ENCODE assay signal across 16 cellular contexts in the genomic region with DNA sequence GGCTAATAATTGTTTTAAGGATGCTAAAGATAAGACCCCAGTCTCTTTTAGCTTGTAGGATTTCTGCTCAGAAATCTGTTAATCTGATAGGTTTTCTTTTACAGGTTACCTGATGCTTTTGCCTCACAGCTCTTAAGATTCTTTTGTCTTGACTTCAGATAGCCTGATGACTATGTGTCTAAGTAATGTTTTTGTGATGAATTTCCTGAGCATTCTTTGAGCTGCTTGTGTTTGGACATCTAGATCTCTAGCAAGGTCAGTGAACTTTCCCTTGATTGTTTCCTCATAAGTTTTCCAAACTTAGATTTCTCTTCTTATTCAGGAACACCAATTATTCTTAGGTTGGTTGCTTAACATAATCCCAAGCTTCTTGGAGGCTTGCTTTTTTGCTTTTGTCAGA.
A peak's percentile ranks its signal among the peaks of the same experiment; 100 is the strongest.
DNase-seq lines count a peak whose midpoint lies in the region; ATAC-seq and TF ChIP-seq lines count a peak whose summit lies in the region.
"Had no signal": no experiment of that assay in that cellular context is flagged by ENCODE, and none has a peak within 500 bp of the region (broad histone marks: within the 10 kb centered on the region; RNA-seq: fewer than 3 reads in every experiment).

No MANE protein-coding gene starts in this region.

- H3K4me3 ChIP-seq in RWPE2 (ENCODE audit: severe bottlenecking), result no peak overlapping the region
- H3K4me3 ChIP-seq in epithelial cell of esophagus (ENCODE audit: low read length), result no peak overlapping the region
- H3K4me3 ChIP-seq: GM23248 had no signal

- no peaks in the 10 kb centered on the region for H3K36me3 ChIP-seq in RWPE2 (ENCODE audit: low read depth)

- no peak overlapping the region for H3K27ac ChIP-seq in RWPE2 (ENCODE audit: poor library complexity, severe bottlenecking)
- no peak overlapping the region for H3K27ac ChIP-seq in foreskin keratinocyte
- H3K27ac ChIP-seq: GM23248 had no signal

- ATAC-seq in RWPE2 (ENCODE audit: low read depth) (0 out of 3 replicates have a peak, but pooled peaks have one; percentile 53), foreskin keratinocyte (peak; percentile 36), HG03460 (IDR thresholded peaks at IDR 0.05; ENCODE audit: unreplicated experiment) (no peak)

- H3K27me3 ChIP-seq in RWPE2 (ENCODE audit: insufficient read depth, poor library complexity, severe bottlenecking) (no peaks in the 10 kb centered on the region), foreskin keratinocyte (no peaks in the 10 kb centered on the region)

- H3K4me1 ChIP-seq in RWPE2 (ENCODE audit: insufficient read depth, poor library complexity, severe bottlenecking) (no peaks in the 10 kb centered on the region), foreskin keratinocyte (peaks cover 22% of the 10 kb centered on the region)

- TF ChIP-seq CTCF in RWPE2 (IDR thresholded peaks at IDR 0.05; ENCODE audit: poor library complexity, severe bottlenecking) (no peak), epithelial cell of esophagus (IDR thresholded peaks at IDR 0.05; ENCODE audit: insufficient read depth, low read depth, low read length, missing control alignments) (no peak), foreskin keratinocyte (conservative IDR thresholded peaks at IDR 0.05) (no peak)

- DNase-seq in RWPE2 (ENCODE audit: low spot score), result no peak
- peak; percentile 36 for DNase-seq in epithelial cell of esophagus (ENCODE audit: low read depth)
- DNase-seq in foreskin keratinocyte, result peak in 1 of 2 donors; percentile 67
- DNase-seq in activated effector memory CD4-positive, alpha-beta T cell treated with anti-CD3 and anti-CD28 coated beads, Interleukin-2, amount 50 U/mL, for 16 hours, result no peak
- DNase-seq in HuH-7.5 (ENCODE audit: low spot score), result no peak
- DNase-seq in activated T-cell treated with anti-CD3 and anti-CD28 coated beads for 4 hours, result no peak
- DNase-seq: C1 segment of cervical spinal cord; Calu3; CD4-positive, alpha-beta memory T cell; COR-L47; DMS53; DMS79 treated with DMSO at 0.1 percent for 48 hours; GM23248; H7; HCEC 1CT had no signal

- no peaks in the 10 kb centered on the region for H3K9me3 ChIP-seq in RWPE2 (ENCODE audit: severe bottlenecking)
